ENCODE assay signal across 11 cellular contexts in genomic region chr7:74305987-74306736, GRCh38. TPM values are rescaled to one million over a fixed set of nuclear protein-coding genes. Genes with fewer than 3 reads are reported as not detected.
A peak's percentile ranks its signal among the peaks of the same experiment; 100 is the strongest.
DNase-seq lines count a peak whose midpoint lies in the region; ATAC-seq, FAIRE-seq and TF ChIP-seq lines count a peak whose summit lies in the region.
"Had no signal": no experiment of that assay in that cellular context is flagged by ENCODE, and none has a peak within 500 bp of the region (broad histone marks: within the 10 kb centered on the region; RNA-seq: fewer than 3 reads in every experiment).

No MANE protein-coding gene starts in this region.

- peak overlapping the region; percentile 56 for H3K4me2 ChIP-seq in OCI-LY3 (ENCODE audit: low read length)
- peak overlapping the region; percentile 72 for H3K4me2 ChIP-seq in osteoblast (ENCODE audit: insufficient read depth, low read length)
- no peak overlapping the region for H3K4me2 ChIP-seq in Karpas-422 (ENCODE audit: low read depth, low read length, poor library complexity, severe bottlenecking)

- H3K27me3 Mint-ChIP-seq in CD8-positive, alpha-beta memory T cell: peaks cover 15 to 17% of the 10 kb centered on the region in 2 donors
- peaks cover 41% of the 10 kb centered on the region for H3K27me3 Mint-ChIP-seq in dendritic cell treated with granulocyte-macrophage colony-stimulating factor and Interleukin-4, amounts not matched to agents 40 ng/mL and 50 ng/mL, for 4 days
- H3K27me3 Mint-ChIP-seq: IgD-negative memory B cell had no signal

- H3K9me3 Mint-ChIP-seq in CD8-positive, alpha-beta memory T cell: no peaks in the 10 kb centered on the region
- H3K9me3 Mint-ChIP-seq in dendritic cell treated with granulocyte-macrophage colony-stimulating factor and Interleukin-4, amounts not matched to agents 40 ng/mL and 50 ng/mL, for 4 days: no peaks in the 10 kb centered on the region
- H3K9me3 Mint-ChIP-seq: IgD-negative memory B cell had no signal

- 55 to 76% (median 72%) methylated on average over 24 to 28 of the region's 28 CpGs for WGBS in small intestine, 3 donors

- H3K27ac Mint-ChIP-seq in CD8-positive, alpha-beta memory T cell: peak overlapping the region in 1 of 8 donors; percentile 42
- peak overlapping the region; percentile 57 for H3K27ac Mint-ChIP-seq in dendritic cell treated with granulocyte-macrophage colony-stimulating factor and Interleukin-4, amounts not matched to agents 40 ng/mL and 50 ng/mL, for 4 days

- H3K27ac ChIP-seq in CD8-positive, alpha-beta memory T cell (ENCODE audit: low read depth, low read length): no peak overlapping the region
- no peak overlapping the region for H3K27ac ChIP-seq in OCI-LY3 (ENCODE audit: low read length)
- H3K27ac ChIP-seq in osteoblast (ENCODE audit: low read depth, low read length): no peak overlapping the region
- no peak overlapping the region for H3K27ac ChIP-seq in small intestine (ENCODE audit: low read depth in 1 of 2, low read length in 1 of 2)
- no peak overlapping the region for H3K27ac ChIP-seq in Karpas-422 (ENCODE audit: low read length)

- H3K9ac ChIP-seq in OCI-LY3 (ENCODE audit: low read length) (no peak overlapping the region), Karpas-422 (ENCODE audit: low read length) (no peak overlapping the region)

- DNase-seq in CD8-positive, alpha-beta memory T cell: no peak
- DNase-seq in osteoblast (ENCODE audit: insufficient read length, low spot score, missing footprints) (peak; percentile 77), small intestine (no peak), DMS 273 (lab: John Stamatoyannopoulos, UW; ENCODE audit: unreplicated experiment) (no peak), Karpas-422 (no peak)
- DNase-seq: activated CD4-positive, CD25-positive, alpha-beta regulatory T cell; NCI-H774 had no signal

- no peak for ATAC-seq in GM18505 (IDR thresholded peaks at IDR 0.05; ENCODE audit: unreplicated experiment)

- no peaks in the 10 kb centered on the region for H3K9me2 ChIP-seq in Karpas-422 (replicated peaks; ENCODE audit: insufficient read depth, low read length)

- H3K27me3 ChIP-seq in CD8-positive, alpha-beta memory T cell (ENCODE audit: insufficient read depth, low read length, poor library complexity, severe bottlenecking): no peaks in the 10 kb centered on the region
- H3K27me3 ChIP-seq in OCI-LY3 (ENCODE audit: low read depth, low read length) (no peaks in the 10 kb centered on the region), osteoblast (ENCODE audit: insufficient read depth, low read length) (no peaks in the 10 kb centered on the region), small intestine (ENCODE audit: control insufficient read depth in 2 of 2, insufficient read depth in 2 of 2, low read length in 2 of 2) (no peaks in the 10 kb centered on the region), Karpas-422 (ENCODE audit: low read length) (no peaks in the 10 kb centered on the region)

- no peak overlapping the region for H3K4me3 ChIP-seq in CD8-positive, alpha-beta memory T cell (ENCODE audit: low read length)
- H3K4me3 ChIP-seq in OCI-LY3 (ENCODE audit: low read length) (peak overlapping the region; percentile 22; the same call in 1 of the 2 replicates), osteoblast (ENCODE audit: insufficient read depth, low read length) (peak overlapping the region; percentile 55), small intestine (ENCODE audit: low read depth in 1 of 2, low read length in 2 of 2) (no peak overlapping the region), Karpas-422 (ENCODE audit: low read length) (no peak overlapping the region)

- no peaks in the 10 kb centered on the region for H3K9me3 ChIP-seq in CD8-positive, alpha-beta memory T cell (ENCODE audit: low read length)
- no peaks in the 10 kb centered on the region for H3K9me3 ChIP-seq in OCI-LY3 (ENCODE audit: insufficient read depth, low read length)
- no peaks in the 10 kb centered on the region for H3K9me3 ChIP-seq in osteoblast (ENCODE audit: low read depth, low read length)
- H3K9me3 ChIP-seq in small intestine (ENCODE audit: control insufficient read depth, low read depth): no peaks in the 10 kb centered on the region
- H3K9me3 ChIP-seq in Karpas-422 (ENCODE audit: low read length): no peaks in the 10 kb centered on the region

- no peak for TF ChIP-seq CTCF in OCI-LY3 (IDR thresholded peaks at IDR 0.05; ENCODE audit: low read depth, low read length)
- no peak for TF ChIP-seq CTCF in osteoblast (IDR thresholded peaks at IDR 0.05; ENCODE audit: extremely low read depth, low read depth, low read length)

- TF ChIP-seq POLR2A in GM18505 (IDR thresholded peaks at IDR 0.05; ENCODE audit: borderline replicate concordance, extremely low read depth, insufficient read depth, insufficient read length): no peak

- FAIRE-seq in small intestine (lab: Jason Lieb, UNC): no peak

- no peaks in the 10 kb centered on the region for H3K36me3 ChIP-seq in CD8-positive, alpha-beta memory T cell (ENCODE audit: insufficient read depth, low read length)
- H3K36me3 ChIP-seq in OCI-LY3 (replicated peaks; ENCODE audit: low read depth, low read length): peaks cover 6% of the 10 kb centered on the region
- H3K36me3 ChIP-seq in osteoblast (ENCODE audit: insufficient read depth, low read length): no peaks in the 10 kb centered on the region
- H3K36me3 ChIP-seq in small intestine (ENCODE audit: control insufficient read depth in 2 of 2, insufficient read depth in 2 of 2, low read length in 2 of 2): no peaks in the 10 kb centered on the region
- no peaks in the 10 kb centered on the region for H3K36me3 ChIP-seq in Karpas-422 (ENCODE audit: insufficient read depth, low read length)

- H3K36me3 Mint-ChIP-seq in CD8-positive, alpha-beta memory T cell: no peaks in the 10 kb centered on the region
- peaks cover 24% of the 10 kb centered on the region for H3K36me3 Mint-ChIP-seq in dendritic cell treated with granulocyte-macrophage colony-stimulating factor and Interleukin-4, amounts not matched to agents 40 ng/mL and 50 ng/mL, for 4 days (ENCODE audit: low read depth)
- H3K36me3 Mint-ChIP-seq: IgD-negative memory B cell had no signal

- H3K4me3 Mint-ChIP-seq in CD8-positive, alpha-beta memory T cell: peak overlapping the region in 6 of 7 donors; percentile 65 to 79 (median 70)
- H3K4me3 Mint-ChIP-seq in dendritic cell treated with granulocyte-macrophage colony-stimulating factor and Interleukin-4, amounts not matched to agents 40 ng/mL and 50 ng/mL, for 4 days: peak overlapping the region; percentile 45

- H4K20me1 ChIP-seq in OCI-LY3 (ENCODE audit: insufficient read depth, low read length) (peaks cover 34% of the 10 kb centered on the region), osteoblast (ENCODE audit: insufficient read depth, low read length) (peaks cover 50% of the 10 kb centered on the region), Karpas-422 (ENCODE audit: insufficient read depth, low read depth, low read length) (no peaks in the 10 kb centered on the region)

- POLR2A ChIA-PET in CD8-positive, alpha-beta memory T cell (lab: Charles Lee): no interaction called here

- H2AFZ ChIP-seq in OCI-LY3 (ENCODE audit: low read depth, low read length): no peak overlapping the region
- no peak overlapping the region for H2AFZ ChIP-seq in osteoblast (ENCODE audit: low read length)
- no peak overlapping the region for H2AFZ ChIP-seq in Karpas-422 (ENCODE audit: low read length)

- CTCF ChIA-PET in CD8-positive, alpha-beta memory T cell (lab: Charles Lee): no interaction called here

- H3K79me2 ChIP-seq in OCI-LY3 (ENCODE audit: low read length): peaks cover 46% of the 10 kb centered on the region
- peaks cover 81% of the 10 kb centered on the region for H3K79me2 ChIP-seq in osteoblast (ENCODE audit: insufficient read depth, low read length)
- no peaks in the 10 kb centered on the region for H3K79me2 ChIP-seq in Karpas-422 (ENCODE audit: low read length)

- H3K4me1 Mint-ChIP-seq in CD8-positive, alpha-beta memory T cell: peaks cover 6 to 18% (median 7%) of the 10 kb centered on the region in 3 donors
- H3K4me1 Mint-ChIP-seq in dendritic cell treated with granulocyte-macrophage colony-stimulating factor and Interleukin-4, amounts not matched to agents 40 ng/mL and 50 ng/mL, for 4 days (ENCODE audit: low read depth): peaks cover 43% of the 10 kb centered on the region

- intact Hi-C loops in dendritic cell treated with granulocyte-macrophage colony-stimulating factor and Interleukin-4, amounts not matched to agents 40 ng/mL and 50 ng/mL, for 4 days (cut with micrococcal nuclease): no loop called here

- peaks cover 13% of the 10 kb centered on the region for H3K4me1 ChIP-seq in CD8-positive, alpha-beta memory T cell (ENCODE audit: insufficient read depth, low read length)
- H3K4me1 ChIP-seq in OCI-LY3 (ENCODE audit: low read length) (peaks cover 14% of the 10 kb centered on the region), osteoblast (ENCODE audit: insufficient read depth, low read length) (peaks cover 15% of the 10 kb centered on the region), small intestine (ENCODE audit: control insufficient read depth in 2 of 2, insufficient read depth in 1 of 2, low read depth in 1 of 2, low read length in 1 of 2) (peaks cover 0 to 6% of the 10 kb centered on the region in 2 donors), Karpas-422 (ENCODE audit: low read length) (no peaks in the 10 kb centered on the region)

RNA-seq across cellular contexts. Expression of gene CLIP2, which starts 17.0 kb away (rescaled TPM):
- 1 to 10 TPM; 2.4 to 2.9 TPM for total RNA-seq in CD8-positive, alpha-beta memory T cell
- polyA plus RNA-seq in CD8-positive, alpha-beta memory T cell: 0.94 TPM
- total RNA-seq in osteoblast: 58.3 and 70.9 TPM in 2 replicates
- polyA plus RNA-seq in small intestine: 10 to 100 TPM; 11.3 to 25.9 (median 12.5) TPM
- 0.76 TPM in 1 of 2 replicates, not detected in the other for total RNA-seq in Karpas-422 (2014; rRNA removed; shearing (Covaris generic); ENCODE audit: low replicate concordance)

RNA-seq across cellular contexts. Expression of gene RFC2, which starts 52.0 kb away (rescaled TPM):
- 10 to 100 TPM; 88.9 to 99.4 TPM for total RNA-seq in CD8-positive, alpha-beta memory T cell
- 24.8 TPM for polyA plus RNA-seq in CD8-positive, alpha-beta memory T cell
- total RNA-seq in osteoblast: 12.3 and 13.0 TPM in 2 replicates
- 10 to 100 TPM in 2 of 3 donors, 1 to 10 TPM in 1; 5.4 to 27.1 (median 12.2) TPM for polyA plus RNA-seq in small intestine
- 18.9 and 27.3 TPM in 2 replicates for total RNA-seq in Karpas-422 (2014; rRNA removed; shearing (Covaris generic); ENCODE audit: low replicate concordance)

Comparison
In these comparisons a context has a peak if more than half of its experiments do, and no peak if none do; other contexts are left out.
1. H3K4me3 ChIP-seq: peak in OCI-LY3 (single experiment) and osteoblast (single experiment); none in CD8-positive, alpha-beta memory T cell (single experiment), small intestine (0 of 2) and Karpas-422 (single experiment).
2. RNA of gene CLIP2, which starts 17.0 kb away (total RNA-seq): 58.3 to 70.9 TPM in osteoblast; 2.4 to 2.9 TPM in CD8-positive, alpha-beta memory T cell and 0.76 TPM in Karpas-422; every median in the first group is over 10 times any median in the second.